27 cellular contexts compared by ENCODE assay signal in genomic region chr10:80714566-80714965, GRCh38.
"Had no signal": no experiment of that assay in that cellular context is flagged by ENCODE, and none has a peak within 500 bp of the region (broad histone marks: within the 10 kb centered on the region; RNA-seq: fewer than 3 reads in every experiment).

No MANE protein-coding gene starts in this region.

- H3K27ac Mint-ChIP-seq: activated CD4-positive, alpha-beta memory T cell treated with anti-CD3 and anti-CD28 coated beads, Interleukin-2, amount 10 ng/mL, durations not matched to agents 7 days and 5 days; activated CD4-positive, alpha-beta T cell treated with anti-CD3 and anti-CD28 coated beads for 36 hours; activated CD4-positive, alpha-beta T cell treated with anti-CD3 and anti-CD28 coated beads, Interleukin-2, amount 10 ng/mL, durations not matched to agents 24 days and 14 days; activated CD8-positive, alpha-beta memory T cell treated with anti-CD3 and anti-CD28 coated beads, Interleukin-2, amount 10 ng/mL, durations not matched to agents 7 days and 5 days; activated naive CD4-positive, alpha-beta T cell treated with anti-CD3 and anti-CD28 coated beads for 36 hours; activated naive CD4-positive, alpha-beta T cell treated with anti-CD3 and anti-CD28 coated beads, Interleukin-2, amount 50 U/mL, for 24 hours; activated naive CD8-positive, alpha-beta T cell treated with anti-CD3 and anti-CD28 coated beads for 36 hours; activated naive CD8-positive, alpha-beta T cell treated with anti-CD3 and anti-CD28 coated beads, Interleukin-2, amount 50 U/mL, for 24 hours; activated T-helper 1 cell treated with anti-CD3 and anti-CD28 coated beads, Interleukin-12 subunit alpha, Interleukin-12 subunit beta, Interleukin-2, Interleukin-4 antibody, amounts not matched to agents 30 ng/mL and 10 ng/mL and 1 ng/mL, durations not matched to agents 14 hours and 24 hours and 36 hours; activated T-helper 2 cell treated with anti-CD3 and anti-CD28 coated beads, Interferon-gamma antibody, Interleukin-2, Interleukin-4, amounts not matched to agents 10 μg/mL and 5 μg/mL and 100 μg/mL, durations not matched to agents 14 hours and 24 hours and 36 hours had no signal

- H3K9me3 Mint-ChIP-seq: activated CD4-positive, alpha-beta memory T cell treated with anti-CD3 and anti-CD28 coated beads, Interleukin-2, amount 10 ng/mL, durations not matched to agents 7 days and 5 days; activated CD4-positive, alpha-beta T cell treated with anti-CD3 and anti-CD28 coated beads, Interleukin-2, amount 10 ng/mL, durations not matched to agents 24 days and 14 days; activated naive CD4-positive, alpha-beta T cell treated with anti-CD3 and anti-CD28 coated beads for 36 hours; activated naive CD4-positive, alpha-beta T cell treated with anti-CD3 and anti-CD28 coated beads, Interleukin-2, amount 50 U/mL, for 24 hours; activated naive CD8-positive, alpha-beta T cell treated with anti-CD3 and anti-CD28 coated beads for 36 hours; activated naive CD8-positive, alpha-beta T cell treated with anti-CD3 and anti-CD28 coated beads, Interleukin-2, amount 50 U/mL, for 24 hours; activated T-helper 1 cell treated with anti-CD3 and anti-CD28 coated beads, Interleukin-12 subunit alpha, Interleukin-12 subunit beta, Interleukin-2, Interleukin-4 antibody, amounts not matched to agents 30 ng/mL and 10 ng/mL and 1 ng/mL, durations not matched to agents 14 hours and 24 hours and 36 hours; activated T-helper 2 cell treated with anti-CD3 and anti-CD28 coated beads, Interferon-gamma antibody, Interleukin-2, Interleukin-4, amounts not matched to agents 10 μg/mL and 5 μg/mL and 100 μg/mL, durations not matched to agents 14 hours and 24 hours and 36 hours had no signal

- H3K27me3 ChIP-seq: adrenal gland, body of pancreas, colonic mucosa had no signal

- H3K27ac ChIP-seq: adrenal gland, body of pancreas, colonic mucosa had no signal

- H3K9me3 ChIP-seq: adrenal gland, body of pancreas, colonic mucosa had no signal

- H3K36me3 ChIP-seq: adrenal gland, colonic mucosa had no signal

- DNase-seq: activated CD4-positive, alpha-beta memory T cell treated with anti-CD3 and anti-CD28 coated beads, Interleukin-2, amount 10 ng/mL, durations not matched to agents 7 days and 5 days; activated CD4-positive, alpha-beta T cell treated with anti-CD3 and anti-CD28 coated beads for 36 hours; activated CD4-positive, alpha-beta T cell treated with anti-CD3 and anti-CD28 coated beads, Interleukin-2, amount 10 ng/mL, durations not matched to agents 24 days and 14 days; activated CD4-positive, CD25-positive, alpha-beta regulatory T cell; activated CD4-positive, CD25-positive, alpha-beta regulatory T cell treated with anti-CD3 and anti-CD28 coated beads, Interleukin-2, amount 50 U/mL, for 72 hours; activated CD8-positive, alpha-beta memory T cell treated with anti-CD3 and anti-CD28 coated beads, Interleukin-2, amount 10 ng/mL, durations not matched to agents 7 days and 5 days; activated CD8-positive, alpha-beta memory T cell treated with anti-CD3 and anti-CD28 coated beads, Interleukin-2, amount 50 U/mL, for 4 hours; activated effector memory CD4-positive, alpha-beta T cell treated with anti-CD3 and anti-CD28 coated beads, Interleukin-2, amount 50 U/mL, for 16 hours; activated naive CD4-positive, alpha-beta T cell treated with anti-CD3 and anti-CD28 coated beads for 36 hours; activated naive CD8-positive, alpha-beta T cell treated with anti-CD3 and anti-CD28 coated beads for 36 hours; activated naive CD8-positive, alpha-beta T cell treated with anti-CD3 and anti-CD28 coated beads, Interleukin-2, amount 50 U/mL, for 24 hours; activated T-cell treated with anti-CD3 and anti-CD28 coated beads, Interleukin-2, amount 50 U/mL, for 1 hour; activated T-cell treated with anti-CD3 and anti-CD28 coated beads, Interleukin-2, amount 50 U/mL, for 48 hours; adrenal gland; amygdala; aorta; body of pancreas; central memory CD4-positive, alpha-beta T cell; cerebellar nuclear complex; colonic mucosa; effector CD8-positive, alpha-beta T cell; foreskin fibroblast; T-helper 2 cell had no signal

- H3K4me1 ChIP-seq: adrenal gland, body of pancreas, colonic mucosa had no signal

- H3K4me3 ChIP-seq: adrenal gland, body of pancreas, colonic mucosa had no signal

- ATAC-seq: activated CD4-positive, alpha-beta T cell treated with anti-CD3 and anti-CD28 coated beads for 36 hours; activated CD8-positive, alpha-beta memory T cell treated with anti-CD3 and anti-CD28 coated beads, Interleukin-2, amount 10 ng/mL, durations not matched to agents 7 days and 5 days; activated naive CD8-positive, alpha-beta T cell treated with anti-CD3 and anti-CD28 coated beads, Interleukin-2, amount 50 U/mL, for 24 hours; body of pancreas; esophagus mucosa had no signal

- H3K27me3 Mint-ChIP-seq: activated naive CD8-positive, alpha-beta T cell treated with anti-CD3 and anti-CD28 coated beads, Interleukin-2, amount 50 U/mL, for 24 hours had no signal

- H3K4me1 Mint-ChIP-seq: activated CD4-positive, alpha-beta memory T cell treated with anti-CD3 and anti-CD28 coated beads, Interleukin-2, amount 10 ng/mL, durations not matched to agents 7 days and 5 days; activated CD4-positive, alpha-beta T cell treated with anti-CD3 and anti-CD28 coated beads for 36 hours; activated CD4-positive, alpha-beta T cell treated with anti-CD3 and anti-CD28 coated beads, Interleukin-2, amount 10 ng/mL, durations not matched to agents 24 days and 14 days; activated CD8-positive, alpha-beta memory T cell treated with anti-CD3 and anti-CD28 coated beads, Interleukin-2, amount 10 ng/mL, durations not matched to agents 7 days and 5 days; activated naive CD4-positive, alpha-beta T cell treated with anti-CD3 and anti-CD28 coated beads, Interleukin-2, amount 50 U/mL, for 24 hours; activated naive CD8-positive, alpha-beta T cell treated with anti-CD3 and anti-CD28 coated beads for 36 hours; activated naive CD8-positive, alpha-beta T cell treated with anti-CD3 and anti-CD28 coated beads, Interleukin-2, amount 50 U/mL, for 24 hours had no signal

- H3K36me3 Mint-ChIP-seq: activated CD8-positive, alpha-beta memory T cell treated with anti-CD3 and anti-CD28 coated beads, Interleukin-2, amount 10 ng/mL, durations not matched to agents 7 days and 5 days; activated naive CD4-positive, alpha-beta T cell treated with anti-CD3 and anti-CD28 coated beads, Interleukin-2, amount 50 U/mL, for 24 hours; activated naive CD8-positive, alpha-beta T cell treated with anti-CD3 and anti-CD28 coated beads for 36 hours had no signal

- H3K4me3 Mint-ChIP-seq: activated CD4-positive, alpha-beta memory T cell treated with anti-CD3 and anti-CD28 coated beads, Interleukin-2, amount 10 ng/mL, durations not matched to agents 7 days and 5 days; activated CD4-positive, alpha-beta T cell treated with anti-CD3 and anti-CD28 coated beads for 36 hours; activated CD4-positive, alpha-beta T cell treated with anti-CD3 and anti-CD28 coated beads, Interleukin-2, amount 10 ng/mL, durations not matched to agents 24 days and 14 days; activated CD8-positive, alpha-beta memory T cell treated with anti-CD3 and anti-CD28 coated beads, Interleukin-2, amount 10 ng/mL, durations not matched to agents 7 days and 5 days; activated naive CD4-positive, alpha-beta T cell treated with anti-CD3 and anti-CD28 coated beads for 36 hours; activated naive CD4-positive, alpha-beta T cell treated with anti-CD3 and anti-CD28 coated beads, Interleukin-2, amount 50 U/mL, for 24 hours; activated naive CD8-positive, alpha-beta T cell treated with anti-CD3 and anti-CD28 coated beads for 36 hours; activated naive CD8-positive, alpha-beta T cell treated with anti-CD3 and anti-CD28 coated beads, Interleukin-2, amount 50 U/mL, for 24 hours; activated T-helper 1 cell treated with anti-CD3 and anti-CD28 coated beads, Interleukin-12 subunit alpha, Interleukin-12 subunit beta, Interleukin-2, Interleukin-4 antibody, amounts not matched to agents 30 ng/mL and 10 ng/mL and 1 ng/mL, durations not matched to agents 14 hours and 24 hours and 36 hours had no signal
